In genomic region chr3:168422843-168423242, GRCh38 we compare ENCODE assay signal across 25 cellular contexts.
"Had no signal": no experiment of that assay in that cellular context is flagged by ENCODE, and none has a peak within 500 bp of the region (broad histone marks: within the 10 kb centered on the region; RNA-seq: fewer than 3 reads in every experiment).

No MANE protein-coding gene starts in this region.

- H3K4me3 Mint-ChIP-seq: activated T-cell treated with anti-CD3 and anti-CD28 coated beads, Interleukin-2, amount 50 U/mL, for 24 hours; activated T-helper 17 cell treated with anti-CD3 and anti-CD28 coated beads, Interleukin-2, amount 50 U/mL, for 72 hours; brain; dendritic cell treated with granulocyte-macrophage colony-stimulating factor and Interleukin-4, amounts not matched to agents 40 ng/mL and 50 ng/mL, for 4 days; memory B cell; natural killer cell treated with Interleukin-12 subunit alpha and Interleukin-12 subunit beta and Interleukin-15 and Interleukin-18, amount 100 ng/mL, for 72 hours had no signal

- H3K4me1 Mint-ChIP-seq: activated T-helper 17 cell treated with anti-CD3 and anti-CD28 coated beads, Interleukin-2, amount 50 U/mL, for 72 hours; memory B cell had no signal

- H3K9me3 ChIP-seq: neutrophil, ovary, prostate gland, right atrium auricular region, spleen, thoracic aorta, upper lobe of left lung had no signal

- H3K4me1 ChIP-seq: prostate gland, right atrium auricular region, spleen, upper lobe of left lung had no signal

- DNase-seq: activated CD4-positive, alpha-beta T cell treated with anti-CD3 and anti-CD28 coated beads, Interleukin-2, amount 50 U/mL, for 1 hour; activated CD8-positive, alpha-beta memory T cell treated with anti-CD3 and anti-CD28 coated beads for 24 hours; activated CD8-positive, alpha-beta memory T cell treated with anti-CD3 and anti-CD28 coated beads, Interleukin-2, amount 50 U/mL, for 4 hours; activated T-cell treated with anti-CD3 and anti-CD28 coated beads, Interleukin-2, amount 50 U/mL, for 24 hours; aorta; effector CD8-positive, alpha-beta T cell; foreskin keratinocyte; left colon; ovary; spleen; stimulated activated CD4-positive, alpha-beta T cell treated with anti-CD3 and anti-CD28 coated beads, Interleukin-4, amount 100 ng/mL, for 1 hour; stimulated activated naive CD4-positive, alpha-beta T cell; upper lobe of left lung had no signal

- H3K27me3 ChIP-seq: foreskin keratinocyte, neutrophil, ovary, right atrium auricular region, spleen, upper lobe of left lung had no signal

- H3K27ac ChIP-seq: foreskin keratinocyte, neutrophil, ovary, prostate gland, right atrium auricular region, spleen, thoracic aorta, upper lobe of left lung, VCaP had no signal

- H3K27me3 Mint-ChIP-seq: activated T-cell treated with anti-CD3 and anti-CD28 coated beads, Interleukin-2, amount 50 U/mL, for 24 hours; activated T-helper 17 cell treated with anti-CD3 and anti-CD28 coated beads, Interleukin-2, amount 50 U/mL, for 72 hours; brain; dendritic cell treated with granulocyte-macrophage colony-stimulating factor and Interleukin-4, amounts not matched to agents 40 ng/mL and 50 ng/mL, for 4 days; natural killer cell treated with Interleukin-12 subunit alpha and Interleukin-12 subunit beta and Interleukin-15 and Interleukin-18, amount 100 ng/mL, for 72 hours had no signal

- ATAC-seq: activated CD4-positive, CD25-positive, alpha-beta regulatory T cell treated with anti-CD3 and anti-CD28 coated beads, Interleukin-2, amount 50 U/mL, for 24 hours; activated naive CD4-positive, alpha-beta T cell treated with anti-CD3 and anti-CD28 coated beads, Interleukin-2, amount 50 U/mL, for 72 hours; activated T-helper 17 cell treated with anti-CD3 and anti-CD28 coated beads, Interleukin-2, amount 50 U/mL, for 72 hours; foreskin keratinocyte; left colon; natural killer cell treated with Interleukin-12 subunit alpha and Interleukin-12 subunit beta and Interleukin-15 and Interleukin-18, amount 100 ng/mL, for 72 hours had no signal

- H3K36me3 ChIP-seq: neutrophil, ovary, prostate gland, right atrium auricular region, spleen, thoracic aorta, upper lobe of left lung had no signal

- H3K4me3 ChIP-seq: ovary, prostate gland, right atrium auricular region, spleen, thoracic aorta, upper lobe of left lung had no signal

- H3K36me3 Mint-ChIP-seq: activated naive CD4-positive, alpha-beta T cell treated with anti-CD3 and anti-CD28 coated beads, Interleukin-2, amount 50 U/mL, for 72 hours; memory B cell; natural killer cell treated with Interleukin-12 subunit alpha and Interleukin-12 subunit beta and Interleukin-15 and Interleukin-18, amount 100 ng/mL, for 72 hours had no signal

- H3K9me3 Mint-ChIP-seq: activated T-helper 17 cell treated with anti-CD3 and anti-CD28 coated beads, Interleukin-2, amount 50 U/mL, for 72 hours; dendritic cell treated with granulocyte-macrophage colony-stimulating factor and Interleukin-4, amounts not matched to agents 40 ng/mL and 50 ng/mL, for 4 days had no signal

- H3K27ac Mint-ChIP-seq: activated T-cell treated with anti-CD3 and anti-CD28 coated beads, Interleukin-2, amount 50 U/mL, for 24 hours; activated T-helper 17 cell treated with anti-CD3 and anti-CD28 coated beads, Interleukin-2, amount 50 U/mL, for 72 hours; brain; dendritic cell treated with granulocyte-macrophage colony-stimulating factor and Interleukin-4, amounts not matched to agents 40 ng/mL and 50 ng/mL, for 4 days; memory B cell; natural killer cell treated with Interleukin-12 subunit alpha and Interleukin-12 subunit beta and Interleukin-15 and Interleukin-18, amount 100 ng/mL, for 72 hours had no signal
